Comparison of ENCODE assay signal across 24 cellular contexts in the genomic region with DNA sequence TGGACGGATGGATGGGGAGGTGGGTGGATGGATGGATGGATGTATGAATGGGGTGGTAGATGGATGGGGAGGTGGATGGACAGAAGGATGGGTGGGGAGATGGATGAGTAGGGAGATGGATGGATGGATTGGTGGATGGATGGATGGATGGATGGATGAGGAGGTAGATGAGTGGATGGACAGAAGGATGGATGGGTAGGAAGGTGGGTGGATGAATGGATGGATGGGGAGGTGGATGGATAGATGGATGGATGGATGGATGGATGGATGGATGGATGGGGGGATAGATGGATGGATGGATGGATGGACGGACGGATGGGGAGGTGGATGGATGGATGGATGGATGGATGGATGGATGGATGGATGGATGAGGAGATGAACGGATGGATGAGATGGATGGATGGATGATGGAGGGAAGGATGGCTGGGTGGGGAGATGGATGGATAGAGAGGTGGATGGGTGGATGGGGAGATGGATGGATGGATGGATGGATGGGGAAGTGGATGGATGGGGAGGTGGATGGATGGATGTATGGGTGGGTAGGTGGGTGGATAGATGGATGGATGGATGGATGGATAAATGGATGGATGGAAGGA. TPM values are rescaled to one million over a fixed set of nuclear protein-coding genes. Genes with fewer than 3 reads are reported as not detected.
A peak's percentile ranks its signal among the peaks of the same experiment; 100 is the strongest.
DNase-seq lines count a peak whose midpoint lies in the region; FAIRE-seq and TF ChIP-seq lines count a peak whose summit lies in the region.
"Had no signal": no experiment of that assay in that cellular context is flagged by ENCODE, and none has a peak within 500 bp of the region (broad histone marks: within the 10 kb centered on the region; RNA-seq: fewer than 3 reads in every experiment).

No MANE protein-coding gene starts in this region.

- H3K79me1 ChIP-seq in H1 (ENCODE audit: low read depth, low read length) (no peaks in the 10 kb centered on the region), trophoblast cell (ENCODE audit: low read length) (no peaks in the 10 kb centered on the region)

- H3K18ac ChIP-seq in H1 (ENCODE audit: extremely low read depth, low read length) (no peak overlapping the region), trophoblast cell (ENCODE audit: low read length) (no peak overlapping the region)

- H3K4me1 ChIP-seq in HEK293 (ENCODE audit: control insufficient read depth, insufficient read depth, low read length) (no peaks in the 10 kb centered on the region), H1 (replicated peaks in 1 of 4; ENCODE audit: control insufficient read depth in 3 of 4, insufficient read depth in 4 of 4, low read length in 3 of 4) (peaks cover 0 to 20% (median 9%) of the 10 kb centered on the region in 4 experiments; a peak in 5 of 7 replicates), trophoblast cell (ENCODE audit: control insufficient read depth in 1 of 2, insufficient read depth in 2 of 2, low read length in 2 of 2) (peaks cover 0 to 2% of the 10 kb centered on the region in 2 experiments), hepatocyte (ENCODE audit: insufficient read depth) (no peaks in the 10 kb centered on the region)
- H3K4me1 ChIP-seq: BE2C had no signal

- H2AK5ac ChIP-seq in H1 (ENCODE audit: low read depth, low read length) (no peak overlapping the region), trophoblast cell (ENCODE audit: low read length) (no peak overlapping the region)

- H4K20me1 ChIP-seq in H1 (replicated peaks in 1 of 2; ENCODE audit: control insufficient read depth in 1 of 2, insufficient read depth in 2 of 2, low read length in 2 of 2) (peaks cover 0 to 10% of the 10 kb centered on the region in 2 experiments), hepatocyte (ENCODE audit: insufficient read depth, poor library complexity, severe bottlenecking) (no peaks in the 10 kb centered on the region)

- H3K14ac ChIP-seq in H1 (ENCODE audit: insufficient read length) (no peak overlapping the region), trophoblast cell (ENCODE audit: low read length) (no peak overlapping the region)

- H3K9ac ChIP-seq in H1 (replicated peaks in 1 of 4; ENCODE audit: extremely low read depth in 1 of 4, low read depth in 3 of 4, low read length in 3 of 4) (no peak overlapping the region), trophoblast cell (ENCODE audit: low read length) (no peak overlapping the region)
- H3K9ac ChIP-seq: BLaER1 treated with 17β-estradiol and CSF1 and Interleukin-3, amounts not matched to agents 10 nM and 100 nM had no signal

- TF ChIP-seq EP300 in H1 (IDR thresholded peaks at IDR 0.05; ENCODE audit: borderline replicate concordance in 1 of 2, low read depth in 2 of 2, low read length in 2 of 2), result no peak

- POLR2A ChIA-PET in HEK293 (lab: Yijun Ruan, JAX) (no interaction called here), H1 (lab: Charles Lee; ENCODE audit: partially characterized antibody) (no interaction called here)

- peaks cover 16% of the 10 kb centered on the region; the same call in 1 of the 2 replicates for H3K23me2 ChIP-seq in H1 (ENCODE audit: low read depth, low read length)

- TF ChIP-seq RAD21 in H1 (IDR thresholded peaks at IDR 0.05 in 1 of 2, conservative IDR thresholded peaks at IDR 0.05 in 1 of 2; ENCODE audit: low read depth in 2 of 2, low read length in 2 of 2), result no peak

- DNase-seq in H1 (ENCODE audit: low read depth in 1 of 2, low spot score in 2 of 2), result no peak
- no peak for DNase-seq in trophoblast cell
- no peak for DNase-seq in hepatocyte (ENCODE audit: low spot score)
- DNase-seq in stimulated activated CD4-positive, alpha-beta T cell treated with anti-CD3 and anti-CD28 coated beads, Interleukin-2, amount 100 ng/mL, for 48 hours, result no peak
- DNase-seq: 8988T; ACHN; AML-193; BE2C; CD4-positive, alpha-beta T cell; CD8-positive, alpha-beta memory T cell; DMS 273 treated with DMSO at 0.1 percent for 48 hours; DMS79; EL; GDM1; GOT3; H7; HCEC 1CT had no signal

- peak overlapping the region; percentile 46 for H3K56ac ChIP-seq in H1 (replicated peaks; ENCODE audit: insufficient read length, low read depth, low read length)

- H2BK120ac ChIP-seq in H1 (replicated peaks; ENCODE audit: low read depth, low read length), result no peak overlapping the region
- H2BK120ac ChIP-seq in trophoblast cell (ENCODE audit: insufficient read depth, low read length, poor library complexity), result no peak overlapping the region

- H2BK15ac ChIP-seq in H1 (ENCODE audit: low read length), result no peak overlapping the region

- TF ChIP-seq CTCF in HEK293 (tag by site-specific recombination; IDR thresholded peaks at IDR 0.05) (no peak), H1 (IDR thresholded peaks at IDR 0.05; ENCODE audit: control extremely low read depth in 1 of 3, insufficient read depth in 1 of 3, low read depth in 1 of 3, low read length in 3 of 3) (no peak), hepatocyte (IDR thresholded peaks at IDR 0.05; ENCODE audit: poor library complexity) (no peak)

- no peak for FAIRE-seq in H1 (lab: Jason Lieb, UNC)
- FAIRE-seq: A549, D721Med, GM12891, GM18507 had no signal

- H4K12ac ChIP-seq in trophoblast cell (ENCODE audit: low read depth, low read length), result no peak overlapping the region

- H2BK5ac ChIP-seq in H1 (ENCODE audit: low read depth, low read length) (no peak overlapping the region), trophoblast cell (ENCODE audit: low read depth, low read length, poor library complexity) (no peak overlapping the region)

- H3K9me3 ChIP-seq in HEK293 (ENCODE audit: control insufficient read depth, insufficient read depth, low read depth, low read length) (no peaks in the 10 kb centered on the region), H1 (ENCODE audit: insufficient read depth in 2 of 2, low read depth in 1 of 2, low read length in 1 of 2) (no peaks in the 10 kb centered on the region), trophoblast cell (ENCODE audit: insufficient read depth, low read depth, low read length) (peaks cover 7% of the 10 kb centered on the region), hepatocyte (ENCODE audit: low read depth) (no peaks in the 10 kb centered on the region)
- H3K9me3 ChIP-seq: A549, BE2C had no signal

- H3K4me2 ChIP-seq in H1 (ENCODE audit: insufficient read depth in 1 of 2, low read depth in 2 of 2, low read length in 2 of 2) (no peak overlapping the region), trophoblast cell (ENCODE audit: low read length) (no peak overlapping the region), hepatocyte (no peak overlapping the region)
- H3K4me2 ChIP-seq: A549; BLaER1 treated with 17β-estradiol and CSF1 and Interleukin-3, amounts not matched to agents 10 nM and 100 nM had no signal

- CTCF ChIA-PET in HEK293 (lab: Yijun Ruan, JAX), result no interaction called here
- CTCF ChIA-PET in H1 (lab: Charles Lee; ENCODE audit: partially characterized antibody), result no interaction called here

- H3K27me3 ChIP-seq in H1 (replicated peaks in 1 of 4; ENCODE audit: control insufficient read depth in 3 of 4, extremely low read depth in 1 of 4, insufficient read depth in 3 of 4, low read length in 3 of 4) (peaks cover 0 to 28% (median 21%) of the 10 kb centered on the region in 4 experiments; a peak in 6 of 7 replicates), trophoblast cell (ENCODE audit: insufficient read depth, low read length) (peaks cover 16% of the 10 kb centered on the region), hepatocyte (peaks cover 20% of the 10 kb centered on the region)
- H3K27me3 ChIP-seq: BE2C had no signal

- H2BK12ac ChIP-seq in H1 (ENCODE audit: low read depth, low read length) (no peak overlapping the region), trophoblast cell (ENCODE audit: low read length) (no peak overlapping the region)

- H4K8ac ChIP-seq in H1 (ENCODE audit: extremely low read depth, insufficient read depth, low read length) (no peak overlapping the region), trophoblast cell (ENCODE audit: low read depth, low read length) (no peak overlapping the region)

- H3K36me3 ChIP-seq in HEK293 (ENCODE audit: control insufficient read depth in 2 of 2, insufficient read depth in 1 of 2, low read length in 2 of 2) (peaks cover 13 to 75% of the 10 kb centered on the region in 2 experiments; a peak in 2 of 3 replicates), H1 (ENCODE audit: control insufficient read depth in 2 of 4, insufficient read depth in 4 of 4, low read length in 3 of 4) (peaks cover 0 to 8% (median 1%) of the 10 kb centered on the region in 4 experiments; a peak in 5 of 8 replicates), trophoblast cell (ENCODE audit: control insufficient read depth in 1 of 2, insufficient read depth in 2 of 2, low read length in 2 of 2) (peaks cover 0 to 20% of the 10 kb centered on the region in 2 experiments), hepatocyte (replicated peaks; ENCODE audit: insufficient read depth, low read depth) (no peaks in the 10 kb centered on the region)

- no peak overlapping the region for H3K4me3 ChIP-seq in HEK293 (ENCODE audit: low read depth, low read length)
- no peak overlapping the region for H3K4me3 ChIP-seq in H1 (ENCODE audit: extremely low read depth in 1 of 4, insufficient read depth in 2 of 4, low read depth in 3 of 4, low read length in 4 of 4)
- peak overlapping the region; percentile 37 for H3K4me3 ChIP-seq in trophoblast cell (ENCODE audit: low read depth, low read length)
- no peak overlapping the region for H3K4me3 ChIP-seq in hepatocyte
- H3K4me3 ChIP-seq: A549; BLaER1 treated with 17β-estradiol and CSF1 and Interleukin-3, amounts not matched to agents 10 nM and 100 nM had no signal

- TF ChIP-seq POLR2A in H1 (IDR thresholded peaks at IDR 0.05; ENCODE audit: control extremely low read depth in 1 of 2, low read depth in 2 of 2, low read length in 2 of 2), result no peak

- no peak overlapping the region for H2BK20ac ChIP-seq in H1 (ENCODE audit: low read length)

- no peak overlapping the region for H3K27ac ChIP-seq in HEK293 (ENCODE audit: extremely low read depth, low read depth, low read length)
- no peak overlapping the region for H3K27ac ChIP-seq in H1 (ENCODE audit: low read depth, low read length)
- H3K27ac ChIP-seq in trophoblast cell (ENCODE audit: low read depth, low read length), result no peak overlapping the region
- no peak overlapping the region for H3K27ac ChIP-seq in hepatocyte
- H3K27ac ChIP-seq: A549; BLaER1 treated with 17β-estradiol and CSF1 and Interleukin-3, amounts not matched to agents 10 nM and 100 nM had no signal

- no peak overlapping the region for H2AFZ ChIP-seq in H1 (ENCODE audit: low read length)
- H2AFZ ChIP-seq in trophoblast cell (ENCODE audit: insufficient read depth, low read length, poor library complexity), result no peak overlapping the region
- H2AFZ ChIP-seq in hepatocyte, result no peak overlapping the region

- no peak overlapping the region for H3K23ac ChIP-seq in H1 (ENCODE audit: insufficient read length)
- H3K23ac ChIP-seq in trophoblast cell (ENCODE audit: low read length), result no peak overlapping the region

- WGBS in H1 (ENCODE audit: extremely low coverage in 1 of 2, insufficient coverage in 1 of 2, insufficient read length in 1 of 2, insufficient replicate concordance in 2 of 2, low coverage in 1 of 2, low lambda C conversion rate in 2 of 2, missing lambda C conversion rate in 1 of 2), 2 experiments, result 58 to 100% methylated on average over 1 to 4 of the region's 4 CpGs
- WGBS in trophoblast cell (ENCODE audit: extremely low coverage, insufficient coverage, insufficient read length), result 98% methylated on average over 4 of the region's 4 CpGs
- WGBS in hepatocyte (ENCODE audit: low lambda C conversion rate, missing lambda C conversion rate), result 74% methylated on average over 2 of the region's 4 CpGs

- H3K9me2 ChIP-seq in hepatocyte (replicated peaks; ENCODE audit: insufficient read depth), result no peaks in the 10 kb centered on the region

- H4K91ac ChIP-seq in H1 (replicated peaks; ENCODE audit: insufficient read length, low read length) (no peak overlapping the region), trophoblast cell (ENCODE audit: low read depth, low read length) (no peak overlapping the region)

- H4K5ac ChIP-seq in H1 (ENCODE audit: insufficient read length, low read depth, low read length), result no peak overlapping the region

- H3K79me2 ChIP-seq in H1 (ENCODE audit: control insufficient read depth in 1 of 2, insufficient read depth in 2 of 2, low read length in 2 of 2), result no peaks in the 10 kb centered on the region
- H3K79me2 ChIP-seq in trophoblast cell (ENCODE audit: control insufficient read depth, insufficient read depth, low read length, poor library complexity), result no peaks in the 10 kb centered on the region
- no peaks in the 10 kb centered on the region for H3K79me2 ChIP-seq in hepatocyte

- no peak overlapping the region for H3K4ac ChIP-seq in H1 (replicated peaks; ENCODE audit: insufficient read length, low read depth, low read length)
- no peak overlapping the region for H3K4ac ChIP-seq in trophoblast cell (ENCODE audit: low read depth, low read length)

RNA-seq across cellular contexts. Expression of gene EEF1A2, which starts 7.2 kb away (rescaled TPM):
- 25.8 and 27.9 TPM in 2 replicates for total RNA-seq in H1 (2021; fragmentation: NEBNext Ultra II Directional; extraction: Animal tissue kit (Norgen Biotek cat#: 25700))
- polyA plus RNA-seq in H1 (2011; rRNA removed), result 7.4 and 17.5 TPM in 2 replicates
- polyA plus RNA-seq in H1 (2011; cell fraction: cytosol; rRNA removed), result 15.5 TPM
- polyA plus RNA-seq in H1 (2011; cell fraction: nucleus; rRNA removed), result 33.5 TPM
- 25.2 to 45.3 TPM (median 39.3 TPM) in 4 replicates for polyA plus RNA-seq in H1 (2012, experiment 1 of 2)
- 22.6 TPM for polyA plus RNA-seq in H1 (2012, experiment 2 of 2)
- polyA plus RNA-seq in H1 (2013, experiment 1 of 2), result 26.8 TPM
- polyA plus RNA-seq in H1 (2013, experiment 2 of 2), result 25.5 TPM
- 6.0 and 11.9 TPM in 2 replicates for polyA minus RNA-seq in H1 (2011; rRNA and poly(A)+ RNA removed)
- 20.6 TPM for polyA minus RNA-seq in H1 (2011; cell fraction: cytosol; rRNA and poly(A)+ RNA removed)
- polyA minus RNA-seq in H1 (2011; cell fraction: nucleus; rRNA and poly(A)+ RNA removed), result 13.6 TPM
- polyA plus RNA-seq in trophoblast cell (2013), result 30.0 and 32.8 TPM in 2 replicates
- 18.5 and 23.5 TPM in 2 replicates for total RNA-seq in hepatocyte
- 12.0 and 14.8 TPM in 2 replicates for polyA plus RNA-seq in hepatocyte
- polyA plus RNA-seq: CD14-positive monocyte had no signal

RNA-seq across cellular contexts. Expression of gene KCNQ2, which starts 19.3 kb away (rescaled TPM):
- 82.6 and 88.6 TPM in 2 replicates for total RNA-seq in H1 (2021; fragmentation: NEBNext Ultra II Directional; extraction: Animal tissue kit (Norgen Biotek cat#: 25700))
- polyA plus RNA-seq in H1 (2011; rRNA removed), result 243 and 277 TPM in 2 replicates
- polyA plus RNA-seq in H1 (2011; cell fraction: cytosol; rRNA removed), result 174 TPM
- polyA plus RNA-seq in H1 (2011; cell fraction: nucleus; rRNA removed), result 206 TPM
- polyA plus RNA-seq in H1 (2012, experiment 1 of 2), result 41.9 to 107 TPM (median 94.0 TPM) in 4 replicates
- 88.7 TPM for polyA plus RNA-seq in H1 (2012, experiment 2 of 2)
- polyA plus RNA-seq in H1 (2013, experiment 1 of 2), result 72.4 TPM
- polyA plus RNA-seq in H1 (2013, experiment 2 of 2), result 73.2 TPM
- 40.5 and 42.0 TPM in 2 replicates for polyA minus RNA-seq in H1 (2011; rRNA and poly(A)+ RNA removed)
- polyA minus RNA-seq in H1 (2011; cell fraction: cytosol; rRNA and poly(A)+ RNA removed), result 39.6 TPM
- polyA minus RNA-seq in H1 (2011; cell fraction: nucleus; rRNA and poly(A)+ RNA removed), result 33.1 TPM
- 0.21 and 0.22 TPM in 2 replicates for polyA plus RNA-seq in trophoblast cell (2013)
- 2.9 and 3.5 TPM in 2 replicates for total RNA-seq in hepatocyte
- 4.3 and 5.4 TPM in 2 replicates for polyA plus RNA-seq in hepatocyte
- total RNA-seq: CD4-positive, alpha-beta T cell; CD8-positive, alpha-beta memory T cell had no signal
- polyA plus RNA-seq: CD14-positive monocyte; CD8-positive, alpha-beta memory T cell had no signal

RNA-seq across cellular contexts. Expression of gene PPDPF, which starts 28.8 kb away (rescaled TPM):
- total RNA-seq in H1 (2021; fragmentation: NEBNext Ultra II Directional; extraction: Animal tissue kit (Norgen Biotek cat#: 25700)), result 125 and 138 TPM in 2 replicates
- polyA plus RNA-seq in H1 (2011; rRNA removed) (30.5 and 49.9 TPM in 2 replicates), hepatocyte (330 and 333 TPM in 2 replicates)
- 13.6 TPM for polyA plus RNA-seq in H1 (2011; cell fraction: cytosol; rRNA removed)
- polyA plus RNA-seq in H1 (2011; cell fraction: nucleus; rRNA removed), result 40.2 TPM
- polyA plus RNA-seq in H1 (2012, experiment 1 of 2), result 38.8 to 127 TPM (median 112 TPM) in 4 replicates
- 66.7 TPM for polyA plus RNA-seq in H1 (2012, experiment 2 of 2)
- polyA plus RNA-seq in H1 (2013, experiment 1 of 2), result 147 TPM
- 151 TPM for polyA plus RNA-seq in H1 (2013, experiment 2 of 2)
- 2.8 and 4.9 TPM in 2 replicates for polyA minus RNA-seq in H1 (2011; rRNA and poly(A)+ RNA removed)
- polyA minus RNA-seq in H1 (2011; cell fraction: cytosol; rRNA and poly(A)+ RNA removed), result 109 TPM
- polyA minus RNA-seq in H1 (2011; cell fraction: nucleus; rRNA and poly(A)+ RNA removed), result 58.7 TPM
- 330 and 341 TPM in 2 replicates for polyA plus RNA-seq in trophoblast cell (2013)
- total RNA-seq in hepatocyte, result 47.6 and 55.1 TPM in 2 replicates

RNA-seq across cellular contexts. Expression of gene PTK6, which starts 45.4 kb away (rescaled TPM):
- total RNA-seq in H1 (2021; fragmentation: NEBNext Ultra II Directional; extraction: Animal tissue kit (Norgen Biotek cat#: 25700)), result 0.17 and 0.19 TPM in 2 replicates
- polyA plus RNA-seq in H1 (2011; rRNA removed), result 0.12 and 0.30 TPM in 2 replicates
- polyA plus RNA-seq in H1 (2011; cell fraction: cytosol; rRNA removed), result 0.27 TPM
- polyA plus RNA-seq in H1 (2011; cell fraction: nucleus; rRNA removed), result 0.67 TPM
- polyA plus RNA-seq in H1 (2012, experiment 1 of 2), result 0.32 to 0.41 TPM (median 0.40 TPM) in 4 replicates
- 0.25 TPM for polyA plus RNA-seq in H1 (2012, experiment 2 of 2)
- 0.08 TPM for polyA plus RNA-seq in H1 (2013, experiment 1 of 2)
- polyA plus RNA-seq in H1 (2013, experiment 2 of 2), result 0.07 TPM
- 0.12 TPM in 1 of 2 replicates, not detected in the other for polyA minus RNA-seq in H1 (2011; rRNA and poly(A)+ RNA removed)
- polyA minus RNA-seq in H1 (2011; cell fraction: cytosol; rRNA and poly(A)+ RNA removed), result 0.37 TPM
- polyA minus RNA-seq in H1 (2011; cell fraction: nucleus; rRNA and poly(A)+ RNA removed), result 0.20 TPM
- polyA plus RNA-seq in trophoblast cell (2013), result 0.03 TPM in 1 of 2 replicates, not detected in the other
- 0.52 and 1.1 TPM in 2 replicates for total RNA-seq in hepatocyte
- polyA plus RNA-seq in hepatocyte, result 0.06 and 0.27 TPM in 2 replicates

RNA-seq across cellular contexts. Expression of gene SRMS, which starts 55.8 kb away (rescaled TPM):
- 0.29 and 0.76 TPM in 2 replicates for total RNA-seq in H1 (2021; fragmentation: NEBNext Ultra II Directional; extraction: Animal tissue kit (Norgen Biotek cat#: 25700))
- polyA plus RNA-seq in H1 (2011; rRNA removed) (0.39 and 0.66 TPM in 2 replicates), hepatocyte (not detected in 2 replicates)
- polyA plus RNA-seq in H1 (2011; cell fraction: cytosol; rRNA removed), result 0.36 TPM
- 2.9 TPM for polyA plus RNA-seq in H1 (2011; cell fraction: nucleus; rRNA removed)
- 0.23 to 0.46 TPM (median 0.39 TPM) in 4 replicates for polyA plus RNA-seq in H1 (2012, experiment 1 of 2)
- polyA plus RNA-seq in H1 (2012, experiment 2 of 2), result 0.10 TPM
- 0.28 TPM for polyA plus RNA-seq in H1 (2013, experiment 1 of 2)
- 0.15 TPM for polyA plus RNA-seq in H1 (2013, experiment 2 of 2)
- 0.10 TPM in 1 of 2 replicates, not detected in the other for polyA minus RNA-seq in H1 (2011; rRNA and poly(A)+ RNA removed)
- polyA minus RNA-seq in H1 (2011; cell fraction: cytosol; rRNA and poly(A)+ RNA removed), result not detected
- polyA minus RNA-seq in H1 (2011; cell fraction: nucleus; rRNA and poly(A)+ RNA removed), result 0.50 TPM
- not detected in 2 replicates for polyA plus RNA-seq in trophoblast cell (2013)
- total RNA-seq in hepatocyte, result not detected in 2 replicates
- total RNA-seq: CD4-positive, alpha-beta T cell; CD8-positive, alpha-beta memory T cell had no signal
- polyA plus RNA-seq: A549; CD14-positive monocyte; CD8-positive, alpha-beta memory T cell had no signal

Comparison
In these comparisons a context has a peak if more than half of its experiments do, and no peak if none do; other contexts are left out.
1. RNA of gene KCNQ2, which starts 19.3 kb away (total RNA-seq): 82.6 to 88.6 TPM in H1; 2.9 to 3.5 TPM in hepatocyte; every median in the first group is over 10 times any median in the second.